In the genomic region with DNA sequence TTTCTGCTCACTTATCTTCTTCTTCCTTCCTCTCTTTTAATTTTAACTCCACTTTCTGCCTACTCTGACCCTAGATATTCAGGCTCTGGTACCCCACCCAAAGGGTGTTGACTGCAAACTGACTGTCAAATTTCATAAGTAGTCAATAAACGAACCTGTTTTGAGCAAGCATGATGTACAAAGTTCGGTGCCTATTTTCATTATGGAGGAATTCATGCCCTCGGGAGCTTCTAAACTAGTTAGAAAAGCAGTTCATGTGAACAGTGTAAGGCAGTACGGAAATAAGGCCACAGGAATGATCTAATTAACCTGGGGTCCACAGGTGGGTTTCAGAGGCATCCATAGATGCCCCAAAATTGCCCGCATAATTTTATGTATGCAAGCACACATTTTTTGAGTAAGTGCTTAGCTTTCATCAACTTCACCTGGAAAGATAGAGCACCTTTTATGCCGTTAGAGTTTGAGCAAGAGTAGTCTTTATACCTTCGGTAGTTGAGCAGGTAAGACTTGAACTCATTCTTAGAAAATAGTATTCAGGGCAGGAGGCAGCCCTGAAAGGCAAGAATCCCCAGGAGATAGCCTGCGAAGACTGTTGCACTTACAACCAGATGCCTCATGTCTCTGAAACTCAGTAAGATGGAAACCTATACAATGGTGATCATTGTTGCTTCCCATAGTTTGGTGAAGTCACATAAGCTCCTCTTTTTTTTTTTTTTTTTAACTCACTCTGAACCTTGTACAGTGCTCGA, we compare ENCODE assay signal across 21 cellular contexts. TPM values are rescaled to one million over a fixed set of nuclear protein-coding genes. Genes with fewer than 3 reads are reported as not detected.
DNase-seq lines count a peak whose midpoint lies in the region; ATAC-seq, FAIRE-seq and TF ChIP-seq lines count a peak whose summit lies in the region.
"Had no signal": no experiment of that assay in that cellular context is flagged by ENCODE, and none has a peak within 500 bp of the region (broad histone marks: within the 10 kb centered on the region; RNA-seq: fewer than 3 reads in every experiment).

No MANE protein-coding gene starts in this region.

- no peak for FAIRE-seq in HepG2 (lab: Jason Lieb, UNC)
- FAIRE-seq: D721Med, GM12892, H54 had no signal

- peak overlapping the region; percentile 77 for H3K4me2 ChIP-seq in HepG2 (ENCODE audit: low read depth, low read length)
- H3K4me2 ChIP-seq in PC-9, result peak overlapping the region; percentile 31
- H3K4me2 ChIP-seq: BLaER1, GM23338 had no signal

- peak overlapping the region; percentile 67 for H3K9ac ChIP-seq in HepG2 (ENCODE audit: insufficient read depth, low read depth, low read length)
- H3K9ac ChIP-seq: BLaER1 had no signal

- H3K4me1 ChIP-seq in HepG2 (ENCODE audit: insufficient read depth, low read length) (peaks cover 99% of the 10 kb centered on the region), right lobe of liver (no peaks in the 10 kb centered on the region), PC-9 (replicated peaks; ENCODE audit: insufficient read depth) (peaks cover 29% of the 10 kb centered on the region), ascending aorta (no peaks in the 10 kb centered on the region), testis (no peaks in the 10 kb centered on the region)
- H3K4me1 ChIP-seq: BLaER1 had no signal

- intact Hi-C loops in HepG2 (cut with micrococcal nuclease; ENCODE audit: unreplicated experiment), result loop anchor here (1.0 to 2.0 kb wide), 4 partner anchors 8 to 36 kb away; a partner anchor contains a TSS
- intact Hi-C loops in right lobe of liver (cut with DNase I), result no loop called here
- intact Hi-C loops in PC-9 (cut with micrococcal nuclease; ENCODE audit: unreplicated experiment), result no loop called here
- intact Hi-C loops in ascending aorta (cut with DNase I), result no loop called here
- intact Hi-C loops in testis (cut with DNase I; ENCODE audit: low total_unique reads), result no loop called here

- CTCF ChIA-PET in HepG2 (lab: Yijun Ruan, JAX; ENCODE audit: low intra/inter-chr PET ratio, low total read pairs), result interaction anchor here (1.3 kb wide), 1 partner anchor 26 kb away, joined by 3 read pairs; no protein-coding TSS in a partner anchor
- CTCF ChIA-PET in PC-9 (lab: Charles Lee), result no interaction called here

- POLR2A ChIA-PET in HepG2 (lab: Yijun Ruan, JAX), result interaction anchor here (0.9 to 6.3 kb wide), 8 partner anchors 11 to 44 kb away, joined by 3 to 56 read pairs (median 9); a partner anchor contains a TSS
- POLR2A ChIA-PET in PC-9 (lab: Charles Lee; ENCODE audit: unreplicated experiment), result no interaction called here

- H3K27me3 ChIP-seq in HepG2 (ENCODE audit: control insufficient read depth in 1 of 2, insufficient read depth in 2 of 2, low read length in 2 of 2) (no peaks in the 10 kb centered on the region), right lobe of liver (no peaks in the 10 kb centered on the region), PC-9 (ENCODE audit: insufficient read depth, low read depth) (no peaks in the 10 kb centered on the region), ascending aorta (no peaks in the 10 kb centered on the region), testis (no peaks in the 10 kb centered on the region)
- H3K27me3 ChIP-seq: BLaER1 had no signal

- TF ChIP-seq EP300 in HepG2 (IDR thresholded peaks at IDR 0.05; ENCODE audit: low read depth in 2 of 2, low read length in 2 of 2) (peak in 1 of 2 experiments; percentile 58; a peak in 1 of 4 replicates), HepG2 (CRISPR knock-in tag; IDR thresholded peaks at IDR 0.05; ENCODE audit: borderline replicate concordance) (no peak)

- no peak for TF ChIP-seq RAD21 in HepG2 (CRISPR knock-in tag; IDR thresholded peaks at IDR 0.05)

- in situ Hi-C loops in HepG2 (cut with HindIII; ENCODE audit: extremely low pct_ligation_motif_present, low pct_unique_long_range_greater_than_20kb), result no loop called here

- peak; percentile 62 for ATAC-seq in HepG2
- ATAC-seq in right lobe of liver, result no peak
- ATAC-seq: GM23338 had no signal

- peak overlapping the region; percentile 89 for H3K27ac ChIP-seq in HepG2 (ENCODE audit: extremely low read length, insufficient read depth, low read length)
- H3K27ac ChIP-seq in right lobe of liver, result no peak overlapping the region
- H3K27ac ChIP-seq in PC-9, result no peak overlapping the region
- no peak overlapping the region for H3K27ac ChIP-seq in ascending aorta
- no peak overlapping the region for H3K27ac ChIP-seq in testis
- H3K27ac ChIP-seq: BLaER1, HL-60 had no signal

- H4K20me1 ChIP-seq in HepG2 (ENCODE audit: insufficient read depth, low read length), result no peaks in the 10 kb centered on the region
- H4K20me1 ChIP-seq in PC-9 (ENCODE audit: insufficient read depth), result no peaks in the 10 kb centered on the region
- H4K20me1 ChIP-seq: BLaER1 had no signal

- TF ChIP-seq CTCF in HepG2 (CRISPR knock-in tag; IDR thresholded peaks at IDR 0.05), result no peak
- TF ChIP-seq CTCF in right lobe of liver (IDR thresholded peaks at IDR 0.05), result no peak
- TF ChIP-seq CTCF in PC-9 (conservative IDR thresholded peaks at IDR 0.05), result no peak
- TF ChIP-seq CTCF in subcutaneous adipose tissue (IDR thresholded peaks at IDR 0.05; ENCODE audit: low read depth), result peak; percentile 26
- no peak for TF ChIP-seq CTCF in ascending aorta (IDR thresholded peaks at IDR 0.05)
- TF ChIP-seq CTCF in testis (IDR thresholded peaks at IDR 0.05), result no peak

- no peaks in the 10 kb centered on the region for H3K9me2 ChIP-seq in PC-9 (ENCODE audit: insufficient read depth)

- H3K36me3 ChIP-seq in HepG2 (replicated peaks in 1 of 2; ENCODE audit: control insufficient read depth in 1 of 2, insufficient read depth in 2 of 2, low read length in 2 of 2), result no peaks in the 10 kb centered on the region
- no peaks in the 10 kb centered on the region for H3K36me3 ChIP-seq in right lobe of liver
- no peaks in the 10 kb centered on the region for H3K36me3 ChIP-seq in PC-9 (ENCODE audit: low read depth)
- no peaks in the 10 kb centered on the region for H3K36me3 ChIP-seq in ascending aorta
- H3K36me3 ChIP-seq in testis (ENCODE audit: low read depth, missing control alignments), result no peaks in the 10 kb centered on the region
- H3K36me3 ChIP-seq: BLaER1 had no signal

- 13% methylated on average over 9 of the region's 9 CpGs for WGBS in HepG2 (ENCODE audit: low lambda C conversion rate)
- WGBS in right lobe of liver (ENCODE audit: insufficient coverage, low coverage, low lambda C conversion rate, missing lambda C conversion rate), result 74% methylated on average over 9 of the region's 9 CpGs
- WGBS in testis, 2 donors, result 94 to 95% methylated on average over 9 of the region's 9 CpGs

- BruUV-seq in HepG2 (replicated peaks; lab: Mats Ljungman, UMichigan) (TSS peak; percentile 73), PC-9 (replicated peaks; lab: Mats Ljungman, UMichigan) (no TSS peak)

- no peaks in the 10 kb centered on the region for H3K9me3 ChIP-seq in HepG2 (ENCODE audit: low read length)
- H3K9me3 ChIP-seq in right lobe of liver, result no peaks in the 10 kb centered on the region
- no peaks in the 10 kb centered on the region for H3K9me3 ChIP-seq in PC-9 (ENCODE audit: insufficient read depth, low read depth)
- H3K9me3 ChIP-seq in ascending aorta, result no peaks in the 10 kb centered on the region
- no peaks in the 10 kb centered on the region for H3K9me3 ChIP-seq in testis
- H3K9me3 ChIP-seq: BLaER1 had no signal

- no peaks in the 10 kb centered on the region for H3K79me2 ChIP-seq in HepG2 (ENCODE audit: insufficient read depth, low read length)
- no peaks in the 10 kb centered on the region for H3K79me2 ChIP-seq in PC-9 (ENCODE audit: low read depth)

- peaks cover 5% of the 10 kb centered on the region; the same call in 1 of the 2 replicates for H3F3A ChIP-seq in PC-9 (ENCODE audit: insufficient read depth, low read depth)

- DNase-seq in HepG2 (ENCODE audit: low spot score) (peak; percentile 57), right lobe of liver (no peak), PC-9 (no peak), ascending aorta (ENCODE audit: low spot score in 2 of 2) (no peak), testis (no peak)
- no peak for DNase-seq in activated CD4-positive, alpha-beta T cell treated with anti-CD3 and anti-CD28 coated beads, Interleukin-2, amount 50 U/mL, for 48 hours
- DNase-seq: 8988T; CD4-positive, alpha-beta memory T cell; DMS79; GDM1; HCEC 1CT; IMR-90 had no signal

- no peak overlapping the region for H2AFZ ChIP-seq in HepG2 (ENCODE audit: low read length)
- H2AFZ ChIP-seq in PC-9, result no peak overlapping the region
- H2AFZ ChIP-seq: GM23338 had no signal

- peak overlapping the region in 1 of 3 experiments; percentile 46; a peak in 1 of 6 replicates for H3K4me3 ChIP-seq in HepG2 (replicated peaks in 1 of 3; ENCODE audit: insufficient read depth in 1 of 3, low read depth in 2 of 3, low read length in 3 of 3)
- H3K4me3 ChIP-seq in right lobe of liver, result no peak overlapping the region
- H3K4me3 ChIP-seq in PC-9, result no peak overlapping the region
- no peak overlapping the region for H3K4me3 ChIP-seq in ascending aorta
- no peak overlapping the region for H3K4me3 ChIP-seq in testis
- H3K4me3 ChIP-seq: BLaER1, GM23338 had no signal

- no peak for TF ChIP-seq POLR2A in HepG2 (IDR thresholded peaks at IDR 0.05; ENCODE audit: insufficient read depth in 1 of 2, low read depth in 2 of 2, low read length in 2 of 2)
- TF ChIP-seq POLR2A in right lobe of liver (IDR thresholded peaks at IDR 0.05), result no peak
- no peak for TF ChIP-seq POLR2A in testis (IDR thresholded peaks at IDR 0.05)

RNA-seq across cellular contexts. Expression of a gene that starts 36.6 kb away (rescaled TPM):
- total RNA-seq in HepG2 (2016; rRNA removed; fragmentation: Illumina TruSeq; extraction: Trizol) (10.2 and 15.3 TPM in 2 replicates), right lobe of liver (1 to 10 TPM; 1.9 to 4.4 (median 2.7) TPM), PC-9 (2021) (0.44 and 0.60 TPM in 2 replicates), subcutaneous adipose tissue (10 to 100 TPM in 1 of 4 donors, 1 to 10 TPM in 3; 2.5 to 16.2 (median 4.1) TPM), ascending aorta (100 TPM), testis (10 to 100 TPM; 20.1 to 29.6 TPM)
- 3.7 TPM in 2 replicates for total RNA-seq in HepG2 (2016; cell fraction: cytosol; rRNA removed; fragmentation: Illumina TruSeq; extraction: Trizol; ENCODE audit: low read depth)
- total RNA-seq in HepG2 (2016; cell fraction: insoluble cytoplasmic fraction; rRNA removed; fragmentation: Illumina TruSeq; extraction: Trizol), result 8.3 and 14.7 TPM in 2 replicates
- 9.6 and 10.4 TPM in 2 replicates for total RNA-seq in HepG2 (2016; cell fraction: membrane; rRNA removed; fragmentation: Illumina TruSeq; extraction: Trizol)
- 10.9 and 12.4 TPM in 2 replicates for total RNA-seq in HepG2 (2016; cell fraction: nucleus; rRNA removed; fragmentation: Illumina TruSeq; extraction: Trizol)
- polyA plus RNA-seq in HepG2 (2011; rRNA removed) (2.8 and 3.0 TPM in 2 replicates), testis (ENCODE audit: insufficient read depth, low read depth, low replicate concordance) (14.8 TPM)
- 1.9 and 3.7 TPM in 2 replicates for polyA plus RNA-seq in HepG2 (2011; cell fraction: cytosol; rRNA removed)
- 9.5 and 10.4 TPM in 2 replicates for polyA plus RNA-seq in HepG2 (2011; cell fraction: nucleus; rRNA removed)
- polyA plus RNA-seq in HepG2 (2012), result 1.0 and 1.6 TPM in 2 replicates
- 2.8 and 3.6 TPM in 2 replicates for polyA plus RNA-seq in HepG2 (2016; cell fraction: cytosol; fragmentation: Illumina TruSeq; extraction: Trizol; ENCODE audit: low read depth)
- 13.1 and 15.6 TPM in 2 replicates for polyA plus RNA-seq in HepG2 (2016; cell fraction: insoluble cytoplasmic fraction; fragmentation: Illumina TruSeq; extraction: Trizol; ENCODE audit: low read depth)
- 8.1 and 8.9 TPM in 2 replicates for polyA plus RNA-seq in HepG2 (2016; cell fraction: membrane; fragmentation: Illumina TruSeq; extraction: Trizol; ENCODE audit: low read depth)
- 26.2 and 30.9 TPM in 2 replicates for polyA plus RNA-seq in HepG2 (2016; cell fraction: nucleus; fragmentation: Illumina TruSeq; extraction: Trizol; ENCODE audit: insufficient read depth, low read depth)
- 3.0 and 6.9 TPM in 2 replicates for polyA minus RNA-seq in HepG2 (2011; rRNA and poly(A)+ RNA removed; ENCODE audit: low replicate concordance)
- 1.5 and 2.4 TPM in 2 replicates for polyA minus RNA-seq in HepG2 (2011; cell fraction: cytosol; rRNA and poly(A)+ RNA removed)
- 4.9 and 5.3 TPM in 2 replicates for polyA minus RNA-seq in HepG2 (2011; cell fraction: nucleus; rRNA and poly(A)+ RNA removed)
- total RNA-seq: A673; CD4-positive, alpha-beta memory T cell; GM23338 had no signal
- polyA plus RNA-seq: CD14-positive monocyte; CD4-positive, alpha-beta memory T cell; GM23338 had no signal
